ENCODE assay signal across 33 cellular contexts in the genomic region with DNA sequence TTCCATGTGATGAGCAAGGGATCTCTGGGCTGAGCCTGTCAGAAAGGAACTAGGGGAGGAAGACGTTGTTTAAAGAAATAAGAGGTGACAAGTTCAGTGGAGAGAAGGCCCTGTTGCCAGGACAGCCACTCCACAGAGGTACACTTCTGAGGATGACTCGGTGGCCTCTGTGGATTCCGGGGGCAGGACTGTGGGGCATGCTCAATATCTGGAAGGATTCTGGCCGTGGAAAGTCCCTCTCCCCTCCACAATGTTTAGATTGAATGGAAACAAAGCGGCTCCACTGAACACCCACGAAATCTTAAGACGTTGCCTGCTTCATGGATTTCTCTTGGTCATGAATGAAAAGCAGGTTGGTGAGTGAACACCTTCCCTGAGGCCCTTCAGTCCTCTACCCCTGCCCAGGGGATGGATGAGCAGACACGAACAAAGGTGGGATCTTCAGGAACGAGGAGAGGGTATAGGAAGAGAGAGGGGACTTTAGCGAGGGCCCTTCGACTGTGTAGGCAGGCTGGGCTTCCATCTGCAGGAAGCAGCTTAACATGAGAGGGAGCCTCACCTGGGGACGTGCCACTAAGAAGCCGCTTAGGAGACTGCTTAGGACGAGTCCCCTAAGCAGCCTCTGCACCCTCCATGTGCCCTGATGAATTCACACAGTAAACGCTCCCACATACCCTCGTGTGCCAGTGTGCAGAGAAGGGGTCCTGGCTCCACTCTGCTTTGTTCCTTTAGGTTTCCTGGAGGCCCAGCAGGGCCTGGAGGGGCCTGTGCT. TPM values are rescaled to one million over a fixed set of nuclear protein-coding genes. Genes with fewer than 3 reads are reported as not detected.
"Had no signal": no experiment of that assay in that cellular context is flagged by ENCODE, and none has a peak within 500 bp of the region (broad histone marks: within the 10 kb centered on the region; RNA-seq: fewer than 3 reads in every experiment).

No MANE protein-coding gene starts in this region.

- H3K27me3 ChIP-seq: ascending aorta had no signal

- ATAC-seq: activated CD4-positive, alpha-beta T cell treated with anti-CD3 and anti-CD28 coated beads for 36 hours; activated CD4-positive, CD25-positive, alpha-beta regulatory T cell treated with anti-CD3 and anti-CD28 coated beads, Interleukin-2, amount 50 U/mL, for 24 hours; activated CD8-positive, alpha-beta T cell treated with anti-CD3 and anti-CD28 coated beads, Interleukin-2, amount 10 ng/mL, durations not matched to agents 7 days and 5 days; Right ventricle myocardium inferior; SK-N-SH treated with all-trans-retinoic acid at 6 μM for 48 hours; T-cell; T-helper 17 cell had no signal

- H3K27ac ChIP-seq: ascending aorta, cardiac muscle cell, PC-9, RWPE1 had no signal

- H3K4me3 ChIP-seq: ascending aorta, cardiac muscle cell, PC-9 had no signal

- H3K27ac Mint-ChIP-seq: activated CD4-positive, alpha-beta T cell treated with anti-CD3 and anti-CD28 coated beads for 36 hours; activated CD4-positive, alpha-beta T cell treated with anti-CD3 and anti-CD28 coated beads, Interleukin-2, amount 10 ng/mL, durations not matched to agents 7 days and 5 days; activated CD8-positive, alpha-beta T cell treated with anti-CD3 and anti-CD28 coated beads, Interleukin-2, amount 10 ng/mL, durations not matched to agents 7 days and 5 days; activated naive CD8-positive, alpha-beta T cell treated with anti-CD3 and anti-CD28 coated beads, Interleukin-2, amount 10 ng/mL, durations not matched to agents 7 days and 5 days; activated T-cell treated with anti-CD3 and anti-CD28 coated beads, Interleukin-2, amount 50 U/mL, for 24 hours; activated T-helper 2 cell treated with anti-CD3 and anti-CD28 coated beads, Interferon-gamma antibody, Interleukin-2, Interleukin-4, amounts not matched to agents 10 μg/mL and 5 μg/mL and 100 μg/mL, durations not matched to agents 14 hours and 24 hours and 36 hours; T-cell; T-helper 17 cell had no signal

- H3K36me3 Mint-ChIP-seq: activated naive CD8-positive, alpha-beta T cell treated with anti-CD3 and anti-CD28 coated beads, Interleukin-2, amount 10 ng/mL, durations not matched to agents 7 days and 5 days had no signal

- H3K9me3 Mint-ChIP-seq: activated naive CD4-positive, alpha-beta T cell treated with anti-CD3 and anti-CD28 coated beads, Interleukin-2, amount 50 U/mL, for 24 hours had no signal

- H3K4me3 Mint-ChIP-seq: activated CD4-positive, alpha-beta T cell treated with anti-CD3 and anti-CD28 coated beads for 36 hours; activated CD4-positive, alpha-beta T cell treated with anti-CD3 and anti-CD28 coated beads, Interleukin-2, amount 10 ng/mL, durations not matched to agents 7 days and 5 days; activated CD8-positive, alpha-beta T cell treated with anti-CD3 and anti-CD28 coated beads, Interleukin-2, amount 10 ng/mL, durations not matched to agents 7 days and 5 days; activated naive CD4-positive, alpha-beta T cell treated with anti-CD3 and anti-CD28 coated beads, Interleukin-2, amount 50 U/mL, for 24 hours; activated naive CD8-positive, alpha-beta T cell treated with anti-CD3 and anti-CD28 coated beads, Interleukin-2, amount 10 ng/mL, durations not matched to agents 7 days and 5 days; activated T-cell treated with anti-CD3 and anti-CD28 coated beads, Interleukin-2, amount 50 U/mL, for 24 hours; T-cell; T-helper 17 cell had no signal

- H3K36me3 ChIP-seq: ascending aorta, cardiac muscle cell had no signal

- H3K9me3 ChIP-seq: ascending aorta had no signal

- DNase-seq: activated CD4-positive, alpha-beta T cell treated with anti-CD3 and anti-CD28 coated beads for 36 hours; activated CD4-positive, alpha-beta T cell treated with anti-CD3 and anti-CD28 coated beads, Interleukin-2, amount 10 ng/mL, durations not matched to agents 7 days and 5 days; activated CD4-positive, alpha-beta T cell treated with anti-CD3 and anti-CD28 coated beads, Interleukin-2, amount 50 U/mL, for 48 hours; activated CD8-positive, alpha-beta T cell treated with anti-CD3 and anti-CD28 coated beads, Interleukin-2, amount 10 ng/mL, durations not matched to agents 7 days and 5 days; activated gamma-delta T cell; activated naive CD4-positive, alpha-beta T cell treated with Interleukin-2 at 50 U/mL for 16 hours; activated naive CD8-positive, alpha-beta T cell treated with anti-CD3 and anti-CD28 coated beads, Interleukin-2, amount 10 ng/mL, durations not matched to agents 7 days and 5 days; activated T-cell treated with anti-CD3 and anti-CD28 coated beads, Interleukin-2, amount 50 U/mL, for 24 hours; amygdala; Kasumi-1; KG1; MM.1S; NCI-H1092; NCI-H1436 treated with DMSO at 0.1 percent for 48 hours; NCI-H1694 treated with DMSO at 0.1 percent for 48 hours; NCI-H2029; NCI-H510A; NCI-H526; NCI-H748 treated with DMSO at 0.1 percent for 48 hours; NK-92 treated with Interleukin-12 subunit alpha and Interleukin-12 subunit beta, amount 100 ng/mL, for 24 hours; SIG-M5; T-cell; T-helper 17 cell had no signal

RNA-seq across cellular contexts. Expression of gene NTSR2, which starts 1.9 kb away (rescaled TPM):
- total RNA-seq: activated CD4-positive, alpha-beta T cell treated with anti-CD3 and anti-CD28 coated beads for 36 hours; activated CD4-positive, alpha-beta T cell treated with anti-CD3 and anti-CD28 coated beads, Interleukin-2, amount 10 ng/mL, durations not matched to agents 7 days and 5 days; activated CD8-positive, alpha-beta T cell treated with anti-CD3 and anti-CD28 coated beads, Interleukin-2, amount 10 ng/mL, durations not matched to agents 7 days and 5 days; activated naive CD8-positive, alpha-beta T cell treated with anti-CD3 and anti-CD28 coated beads, Interleukin-2, amount 10 ng/mL, durations not matched to agents 7 days and 5 days; activated T-helper 2 cell treated with anti-CD3 and anti-CD28 coated beads, Interferon-gamma antibody, Interleukin-2, Interleukin-4, amounts not matched to agents 10 μg/mL and 5 μg/mL and 100 μg/mL, durations not matched to agents 14 hours and 24 hours and 36 hours; ascending aorta; cardiac muscle cell; PC-9; Right ventricle myocardium inferior; SK-MEL-5; T-cell; T-helper 17 cell had no signal
